35 cellular contexts compared by ENCODE assay signal in genomic region chr9:72990397-72991182, GRCh38. TPM values are rescaled to one million over a fixed set of nuclear protein-coding genes. Genes with fewer than 3 reads are reported as not detected.
"Had no signal": no experiment of that assay in that cellular context is flagged by ENCODE, and none has a peak within 500 bp of the region (broad histone marks: within the 10 kb centered on the region; RNA-seq: fewer than 3 reads in every experiment).

No MANE protein-coding gene starts in this region.

- H3K4me2 ChIP-seq: PC-9 had no signal

- H3K9me3 Mint-ChIP-seq: activated B cell treated with CpG ODN at 0.5 μM for 24 hours; activated CD4-positive, alpha-beta memory T cell treated with anti-CD3 and anti-CD28 coated beads for 36 hours; activated naive CD4-positive, alpha-beta T cell treated with anti-CD3 and anti-CD28 coated beads, Interleukin-2, amount 10 ng/mL, durations not matched to agents 7 days and 5 days; activated naive CD8-positive, alpha-beta T cell treated with anti-CD3 and anti-CD28 coated beads, Interleukin-2, amount 50 U/mL, for 24 hours; brain had no signal

- FAIRE-seq: bronchial epithelial cell had no signal

- ATAC-seq: activated CD8-positive, alpha-beta memory T cell treated with anti-CD3 and anti-CD28 coated beads, Interleukin-2, amount 10 ng/mL, durations not matched to agents 7 days and 5 days; activated naive CD8-positive, alpha-beta T cell treated with anti-CD3 and anti-CD28 coated beads, Interleukin-2, amount 50 U/mL, for 24 hours had no signal

- H3K27ac Mint-ChIP-seq: activated B cell treated with CpG ODN at 0.5 μM for 24 hours; activated CD4-positive, alpha-beta memory T cell treated with anti-CD3 and anti-CD28 coated beads for 36 hours; activated CD8-positive, alpha-beta memory T cell treated with anti-CD3 and anti-CD28 coated beads, Interleukin-2, amount 10 ng/mL, durations not matched to agents 7 days and 5 days; activated naive CD4-positive, alpha-beta T cell treated with anti-CD3 and anti-CD28 coated beads, Interleukin-2, amount 10 ng/mL, durations not matched to agents 7 days and 5 days; activated naive CD8-positive, alpha-beta T cell; activated naive CD8-positive, alpha-beta T cell treated with anti-CD3 and anti-CD28 coated beads, Interleukin-2, amount 50 U/mL, for 24 hours; brain had no signal

- H3K9me3 ChIP-seq: MG63 had no signal

- H3K27ac ChIP-seq: PC-9, VCaP had no signal

- H3K36me3 ChIP-seq: MG63 had no signal

- H2AFZ ChIP-seq: PC-9 had no signal

- H3K4me3 Mint-ChIP-seq: activated B cell treated with CpG ODN at 0.5 μM for 24 hours; activated CD4-positive, alpha-beta memory T cell treated with anti-CD3 and anti-CD28 coated beads for 36 hours; activated CD8-positive, alpha-beta memory T cell treated with anti-CD3 and anti-CD28 coated beads, Interleukin-2, amount 10 ng/mL, durations not matched to agents 7 days and 5 days; activated naive CD4-positive, alpha-beta T cell treated with anti-CD3 and anti-CD28 coated beads, Interleukin-2, amount 10 ng/mL, durations not matched to agents 7 days and 5 days; activated naive CD8-positive, alpha-beta T cell; activated naive CD8-positive, alpha-beta T cell treated with anti-CD3 and anti-CD28 coated beads, Interleukin-2, amount 50 U/mL, for 24 hours; brain had no signal

- H3K27me3 ChIP-seq: MG63 had no signal

- H3K36me3 Mint-ChIP-seq: activated CD4-positive, alpha-beta memory T cell treated with anti-CD3 and anti-CD28 coated beads for 36 hours; activated CD8-positive, alpha-beta memory T cell treated with anti-CD3 and anti-CD28 coated beads, Interleukin-2, amount 10 ng/mL, durations not matched to agents 7 days and 5 days; activated naive CD4-positive, alpha-beta T cell treated with anti-CD3 and anti-CD28 coated beads, Interleukin-2, amount 10 ng/mL, durations not matched to agents 7 days and 5 days; activated naive CD8-positive, alpha-beta T cell; brain had no signal

- H3K4me1 Mint-ChIP-seq: activated B cell treated with CpG ODN at 0.5 μM for 24 hours; activated CD8-positive, alpha-beta memory T cell treated with anti-CD3 and anti-CD28 coated beads, Interleukin-2, amount 10 ng/mL, durations not matched to agents 7 days and 5 days; activated naive CD4-positive, alpha-beta T cell treated with anti-CD3 and anti-CD28 coated beads, Interleukin-2, amount 10 ng/mL, durations not matched to agents 7 days and 5 days; activated naive CD8-positive, alpha-beta T cell treated with anti-CD3 and anti-CD28 coated beads, Interleukin-2, amount 50 U/mL, for 24 hours; brain had no signal

- H3K4me3 ChIP-seq: MG63, PC-9 had no signal

- H3K27me3 Mint-ChIP-seq: activated B cell treated with CpG ODN at 0.5 μM for 24 hours; activated naive CD4-positive, alpha-beta T cell treated with anti-CD3 and anti-CD28 coated beads, Interleukin-2, amount 10 ng/mL, durations not matched to agents 7 days and 5 days; activated naive CD8-positive, alpha-beta T cell; activated naive CD8-positive, alpha-beta T cell treated with anti-CD3 and anti-CD28 coated beads, Interleukin-2, amount 50 U/mL, for 24 hours; brain had no signal

- DNase-seq: activated B cell treated with CpG ODN at 0.5 μM for 24 hours; activated CD4-positive, alpha-beta memory T cell treated with anti-CD3 and anti-CD28 coated beads for 36 hours; activated CD4-positive, alpha-beta T cell treated with anti-CD3 and anti-CD28 coated beads for 4 hours; activated CD4-positive, alpha-beta T cell treated with anti-CD3 and anti-CD28 coated beads, Interleukin-2, amount 50 U/mL, for 1 hour; activated CD4-positive, CD25-positive, alpha-beta regulatory T cell treated with anti-CD3 and anti-CD28 coated beads, Interleukin-2, amount 50 U/mL, for 72 hours; activated CD8-positive, alpha-beta memory T cell treated with anti-CD3 and anti-CD28 coated beads for 24 hours; activated CD8-positive, alpha-beta memory T cell treated with anti-CD3 and anti-CD28 coated beads, Interleukin-2, amount 10 ng/mL, durations not matched to agents 7 days and 5 days; activated CD8-positive, alpha-beta memory T cell treated with anti-CD3 and anti-CD28 coated beads, Interleukin-2, amount 50 U/mL, for 48 hours; activated effector memory CD4-positive, alpha-beta T cell treated with Interleukin-2 at 50 U/mL for 16 hours; activated naive CD4-positive, alpha-beta T cell treated with anti-CD3 and anti-CD28 coated beads, Interleukin-2, amount 10 ng/mL, durations not matched to agents 7 days and 5 days; activated naive CD8-positive, alpha-beta T cell treated with anti-CD3 and anti-CD28 coated beads, Interleukin-2, amount 50 U/mL, for 24 hours; activated T-cell treated with anti-CD3 and anti-CD28 coated beads, Interleukin-2, amount 50 U/mL, for 48 hours; anterior cingulate cortex; caudate nucleus; cerebellar nuclear complex; MG63; NCI-H1048; NCI-H1105 treated with DMSO at 0.1 percent for 48 hours; NCI-H1436; NCI-H1694; NCI-H1930; NCI-H2081 treated with DMSO at 0.1 percent for 48 hours; NCI-H226; NCI-H524 treated with DMSO at 0.1 percent for 48 hours; PC-9; Right ventricle myocardium superior; SW 1271; T-helper 1 cell; T-helper 2 cell; T-helper 9 cell had no signal

RNA-seq across cellular contexts. Expression of gene ALDH1A1, which starts 37.7 kb away (rescaled TPM):
- total RNA-seq: activated B cell treated with CpG ODN at 0.5 μM for 24 hours; activated CD4-positive, alpha-beta memory T cell treated with anti-CD3 and anti-CD28 coated beads for 36 hours; activated CD8-positive, alpha-beta memory T cell treated with anti-CD3 and anti-CD28 coated beads, Interleukin-2, amount 10 ng/mL, durations not matched to agents 7 days and 5 days; OCI-LY7 had no signal
